Comparison of ENCODE assay signal across 8 cellular contexts in genomic region chrX:118495061-118495921, GRCh38. TPM values are rescaled to one million over a fixed set of nuclear protein-coding genes. Genes with fewer than 3 reads are reported as not detected.
DNase-seq lines count a peak whose midpoint lies in the region; ATAC-seq and TF ChIP-seq lines count a peak whose summit lies in the region.

TSS of gene DOCK11 (plus strand) at chrX:118495815. CDS start at chrX:118495972, 157 bp downstream.

- peaks cover 6% of the 10 kb centered on the region for H3K36me3 Mint-ChIP-seq in activated CD8-positive, alpha-beta T cell treated with anti-CD3 and anti-CD28 coated beads for 36 hours (ENCODE audit: low read depth)

- no peaks in the 10 kb centered on the region for H3K27me3 Mint-ChIP-seq in activated CD8-positive, alpha-beta T cell treated with anti-CD3 and anti-CD28 coated beads for 36 hours

- TF ChIP-seq CTCF in activated CD8-positive, alpha-beta T cell treated with anti-CD3 and anti-CD28 coated beads for 36 hours (IDR thresholded peaks at IDR 0.05): no peak

- no peak within 1 kb of the TSS for H3K27ac ChIP-seq in ectodermal cell (ENCODE audit: insufficient read depth, low read depth, low read length, poor library complexity, severe bottlenecking)

- WGBS in ectodermal cell, 2 experiments: 2% methylated on average over 61 to 63 of the region's 64 CpGs

- POLR2A ChIA-PET in activated CD8-positive, alpha-beta T cell treated with anti-CD3 and anti-CD28 coated beads for 36 hours (lab: Charles Lee): interaction anchor here (0.6 to 4.0 kb wide), 11 partner anchors 9 to 318 kb away, joined by 3 to 39 read pairs (median 4); no protein-coding TSS in a partner anchor

- intact Hi-C loops in activated CD8-positive, alpha-beta T cell treated with anti-CD3 and anti-CD28 coated beads for 36 hours (cut with micrococcal nuclease): loop anchor here (5.0 kb wide), 1 partner anchor 42 kb away; no protein-coding TSS in a partner anchor

- H3K27ac Mint-ChIP-seq in activated CD8-positive, alpha-beta T cell treated with anti-CD3 and anti-CD28 coated beads for 36 hours: peak within 1 kb of the TSS; percentile 98

- H3K4me1 Mint-ChIP-seq in activated CD8-positive, alpha-beta T cell treated with anti-CD3 and anti-CD28 coated beads for 36 hours (ENCODE audit: low read depth): peaks cover 23% of the 10 kb centered on the region

- peaks cover 12% of the 10 kb centered on the region for H3K27me3 ChIP-seq in ectodermal cell (ENCODE audit: control insufficient read depth, insufficient read depth, low read length, poor library complexity, severe bottlenecking)

- H3K4me3 Mint-ChIP-seq in activated CD8-positive, alpha-beta T cell treated with anti-CD3 and anti-CD28 coated beads for 36 hours: peak within 1 kb of the TSS; percentile 99

- CTCF ChIA-PET in activated CD8-positive, alpha-beta T cell treated with anti-CD3 and anti-CD28 coated beads for 36 hours (lab: Charles Lee): interaction anchor here (0.9 to 2.8 kb wide), 6 partner anchors 23 to 107 kb away, joined by 3 to 9 read pairs (median 5); no protein-coding TSS in a partner anchor

- peak within 1 kb of the TSS; percentile 56 for H3K4me3 ChIP-seq in ectodermal cell (ENCODE audit: insufficient read depth, low read depth, low read length)

- peaks cover 11% of the 10 kb centered on the region for H3K4me1 ChIP-seq in ectodermal cell (ENCODE audit: control insufficient read depth, insufficient read depth, low read length)

- no peaks in the 10 kb centered on the region for H3K36me3 ChIP-seq in ectodermal cell (ENCODE audit: control insufficient read depth, insufficient read depth, low read length)

- no peaks in the 10 kb centered on the region for H3K9me3 Mint-ChIP-seq in activated CD8-positive, alpha-beta T cell treated with anti-CD3 and anti-CD28 coated beads for 36 hours

- H3K9me3 ChIP-seq in ectodermal cell (ENCODE audit: control insufficient read depth, low read length): no peaks in the 10 kb centered on the region

- ATAC-seq in GM19025 (IDR thresholded peaks at IDR 0.05; ENCODE audit: low read depth, unreplicated experiment) (peak; percentile 64), HG03280 (IDR thresholded peaks at IDR 0.05; ENCODE audit: unreplicated experiment) (peak; percentile 68)
- ATAC-seq in activated CD8-positive, alpha-beta T cell treated with anti-CD3 and anti-CD28 coated beads for 36 hours: peak; percentile 84

- DNase-seq in AG20443 (ENCODE audit: low spot score) (peak; percentile 82), NCI-H774 (lab: John Stamatoyannopoulos, UW) (peak; percentile 55), lung microvascular endothelial cell (ENCODE audit: low read depth in 2 of 2) (peak; percentile 20 to 37)
- peak; percentile 87 for DNase-seq in activated CD8-positive, alpha-beta T cell treated with anti-CD3 and anti-CD28 coated beads for 36 hours
- DNase-seq in stimulated activated CD4-positive, alpha-beta T cell treated with anti-CD3 and anti-CD28 coated beads, TNF-alpha, amount 100 ng/mL, for 24 hours (ENCODE audit: low read depth in 3 of 3): peak; percentile 54 to 77 (median 58)

RNA-seq across cellular contexts. Expression of gene DOCK11, which starts in this region (rescaled TPM):
- total RNA-seq in activated CD8-positive, alpha-beta T cell treated with anti-CD3 and anti-CD28 coated beads for 36 hours: 10 to 100 TPM; 45.1 to 49.5 TPM
- polyA plus RNA-seq in ectodermal cell (2013, experiment 1 of 4): 26.5 TPM
- 26.3 TPM for polyA plus RNA-seq in ectodermal cell (2013, experiment 2 of 4)
- 16.2 TPM for polyA plus RNA-seq in ectodermal cell (2013, experiment 3 of 4)
- 21.7 TPM for polyA plus RNA-seq in ectodermal cell (2013, experiment 4 of 4)
- total RNA-seq in lung microvascular endothelial cell: 0.20 and 0.22 TPM in 2 replicates

Comparison
In these comparisons a context has a peak if more than half of its experiments do, and no peak if none do; other contexts are left out.
1. RNA of gene DOCK11 (total RNA-seq): 45.1 to 49.5 TPM in activated CD8-positive, alpha-beta T cell treated with anti-CD3 and anti-CD28 coated beads for 36 hours; 0.20 to 0.22 TPM in lung microvascular endothelial cell; every median in the first group is over 10 times any median in the second.
2. Peak in DNase-seq in lung microvascular endothelial cell; RNA of the gene not detected or under 1 TPM.
3. DNase-seq: peak in every context shown above with its lines; median percentile 87 in activated CD8-positive, alpha-beta T cell treated with anti-CD3 and anti-CD28 coated beads for 36 hours; 82 in AG20443; 58 in stimulated activated CD4-positive, alpha-beta T cell treated with anti-CD3 and anti-CD28 coated beads, TNF-alpha, amount 100 ng/mL, for 24 hours; 55 in NCI-H774; 28 in lung microvascular endothelial cell.
4. Peak in every context shown above with its lines, with median percentiles within 50 percentile points of each other: ATAC-seq.